11 cellular contexts compared by ENCODE assay signal in the genomic region with DNA sequence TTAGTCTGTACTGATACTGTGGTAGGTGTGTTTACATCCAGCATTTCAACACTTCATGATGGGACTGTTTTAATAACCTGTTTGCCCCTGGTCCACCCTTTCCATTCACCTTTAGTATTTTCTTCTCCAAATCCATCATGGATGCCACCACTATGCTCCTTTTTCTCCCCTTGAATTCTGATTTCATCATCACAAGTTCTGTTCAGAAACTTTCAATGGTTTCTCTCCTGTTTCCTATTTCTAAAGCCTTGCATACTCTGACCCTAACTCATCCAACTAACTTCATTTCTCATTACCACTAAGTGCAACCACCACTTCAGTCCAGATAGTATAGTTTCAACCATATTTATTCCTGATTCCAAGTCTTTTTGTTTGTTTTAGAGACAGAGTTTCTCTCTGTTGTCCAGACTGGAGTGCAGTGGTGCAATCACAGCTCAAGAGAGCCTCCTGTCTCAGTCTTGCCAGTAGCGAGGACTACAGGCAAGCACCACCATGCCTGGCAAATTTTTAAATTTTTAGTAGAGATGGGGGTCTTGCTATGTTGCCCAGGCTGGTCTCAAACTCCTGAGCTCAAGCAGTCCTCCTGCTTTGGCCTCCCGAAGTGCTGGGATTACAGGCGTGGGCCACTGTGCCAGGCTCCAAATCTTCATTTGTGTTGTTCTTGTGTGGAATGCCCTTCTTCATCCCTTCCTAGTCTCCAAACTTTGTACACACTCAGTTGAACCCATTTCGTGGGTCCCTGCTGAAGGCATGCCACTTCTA. TPM values are rescaled to one million over a fixed set of nuclear protein-coding genes. Genes with fewer than 3 reads are reported as not detected.
A peak's percentile ranks its signal among the peaks of the same experiment; 100 is the strongest.
DNase-seq lines count a peak whose midpoint lies in the region; ATAC-seq and TF ChIP-seq lines count a peak whose summit lies in the region.
"Had no signal": no experiment of that assay in that cellular context is flagged by ENCODE, and none has a peak within 500 bp of the region (broad histone marks: within the 10 kb centered on the region; RNA-seq: fewer than 3 reads in every experiment).

No MANE protein-coding gene starts in this region.

- peaks cover 52% of the 10 kb centered on the region for H3K79me2 ChIP-seq in osteoblast (ENCODE audit: insufficient read depth, low read length)

- no peaks in the 10 kb centered on the region for H3K9me3 ChIP-seq in duodenal mucosa (ENCODE audit: control insufficient read depth in 1 of 2, low read length in 2 of 2)
- H3K9me3 ChIP-seq in osteoblast (ENCODE audit: low read depth, low read length), result no peaks in the 10 kb centered on the region
- H3K9me3 ChIP-seq in colonic mucosa, result no peaks in the 10 kb centered on the region
- H3K9me3 ChIP-seq: thyroid gland had no signal

- no peak overlapping the region for H2AFZ ChIP-seq in osteoblast (ENCODE audit: low read length)

- no peak overlapping the region for H3K27ac ChIP-seq in duodenal mucosa (ENCODE audit: low read depth, low read length)
- no peak overlapping the region for H3K27ac ChIP-seq in osteoblast (ENCODE audit: low read depth, low read length)
- no peak overlapping the region for H3K27ac ChIP-seq in colonic mucosa

- peak overlapping the region; percentile 98 for H3K4me2 ChIP-seq in osteoblast (ENCODE audit: insufficient read depth, low read length)

- no peak for ATAC-seq in HG03175 (IDR thresholded peaks at IDR 0.05; ENCODE audit: unreplicated experiment)
- ATAC-seq in HG03469 (IDR thresholded peaks at IDR 0.05; ENCODE audit: unreplicated experiment), result no peak
- ATAC-seq in HG02981 (IDR thresholded peaks at IDR 0.05; ENCODE audit: unreplicated experiment), result no peak

- H4K20me1 ChIP-seq in osteoblast (ENCODE audit: insufficient read depth, low read length), result peaks cover 9% of the 10 kb centered on the region

- H3K4me1 ChIP-seq in duodenal mucosa (ENCODE audit: control insufficient read depth in 1 of 2, insufficient read depth in 2 of 2, low read length in 2 of 2) (peaks cover 11 to 24% of the 10 kb centered on the region in 2 donors), osteoblast (ENCODE audit: insufficient read depth, low read length) (peaks cover 18% of the 10 kb centered on the region), colonic mucosa (peaks cover 10% of the 10 kb centered on the region)

- no peak overlapping the region for H3K9ac ChIP-seq in duodenal mucosa (ENCODE audit: low read depth in 1 of 2, low read length in 2 of 2)
- H3K9ac ChIP-seq in colonic mucosa (ENCODE audit: low read depth in 2 of 2, low read length in 2 of 2), result peak overlapping the region in 1 of 2 donors; percentile 96

- TF ChIP-seq CTCF in NB4 (IDR thresholded peaks at IDR 0.05; ENCODE audit: low read depth, low read length) (no peak), osteoblast (IDR thresholded peaks at IDR 0.05; ENCODE audit: extremely low read depth, low read depth, low read length) (no peak), colonic mucosa (IDR thresholded peaks at IDR 0.05) (no peak)

- DNase-seq in EH (ENCODE audit: low read depth) (peak; percentile 30), NB4 (ENCODE audit: low read depth) (peak; percentile 2), osteoblast (ENCODE audit: insufficient read length, low spot score, missing footprints) (no peak), colonic mucosa (no peak)
- DNase-seq: KBM-7, left ventricle myocardium superior, thyroid gland had no signal

- no peaks in the 10 kb centered on the region for H3K36me3 ChIP-seq in duodenal mucosa (ENCODE audit: control insufficient read depth in 1 of 2, insufficient read depth in 2 of 2, low read length in 2 of 2)
- peaks cover 3% of the 10 kb centered on the region for H3K36me3 ChIP-seq in osteoblast (ENCODE audit: insufficient read depth, low read length)
- H3K36me3 ChIP-seq in colonic mucosa, result no peaks in the 10 kb centered on the region
- H3K36me3 ChIP-seq: thyroid gland had no signal

- no peaks in the 10 kb centered on the region for H3K27me3 ChIP-seq in duodenal mucosa (ENCODE audit: control insufficient read depth in 1 of 2, insufficient read depth in 2 of 2, low read length in 2 of 2)
- H3K27me3 ChIP-seq in osteoblast (ENCODE audit: insufficient read depth, low read length), result no peaks in the 10 kb centered on the region
- H3K27me3 ChIP-seq in colonic mucosa, result no peaks in the 10 kb centered on the region
- H3K27me3 ChIP-seq: thyroid gland had no signal

- no peak for TF ChIP-seq POLR2A in NB4 (IDR thresholded peaks at IDR 0.05; ENCODE audit: extremely low read depth, insufficient read length)

- intact Hi-C loops in colonic mucosa (cut with DNase I), result no loop called here

- H3K4me3 ChIP-seq in NB4 (ENCODE audit: low read depth, low read length) (peak overlapping the region; percentile 96), duodenal mucosa (ENCODE audit: low read depth in 1 of 2, low read length in 2 of 2) (peak overlapping the region; percentile 81 to 99), osteoblast (ENCODE audit: insufficient read depth, low read length) (peak overlapping the region; percentile 87), colonic mucosa (no peak overlapping the region)

RNA-seq across cellular contexts. Expression of a gene that starts 1.2 kb away (rescaled TPM):
- total RNA-seq in osteoblast (61.0 and 69.5 TPM in 2 replicates), colonic mucosa (10 to 100 TPM; 40.7 to 53.0 TPM)

RNA-seq across cellular contexts. Expression of a gene that starts 35.2 kb away (rescaled TPM):
- total RNA-seq in osteoblast (56.1 and 96.9 TPM in 2 replicates), colonic mucosa (10 to 100 TPM; 88.2 to 94.5 TPM)

Comparison
In these comparisons a context has a peak if more than half of its experiments do, and no peak if none do; other contexts are left out.
1. DNase-seq: peak in EH (single experiment) and NB4 (single experiment); none in osteoblast (single experiment) and colonic mucosa (single experiment).